Comparison of ENCODE assay signal across 8 cellular contexts in the genomic region with DNA sequence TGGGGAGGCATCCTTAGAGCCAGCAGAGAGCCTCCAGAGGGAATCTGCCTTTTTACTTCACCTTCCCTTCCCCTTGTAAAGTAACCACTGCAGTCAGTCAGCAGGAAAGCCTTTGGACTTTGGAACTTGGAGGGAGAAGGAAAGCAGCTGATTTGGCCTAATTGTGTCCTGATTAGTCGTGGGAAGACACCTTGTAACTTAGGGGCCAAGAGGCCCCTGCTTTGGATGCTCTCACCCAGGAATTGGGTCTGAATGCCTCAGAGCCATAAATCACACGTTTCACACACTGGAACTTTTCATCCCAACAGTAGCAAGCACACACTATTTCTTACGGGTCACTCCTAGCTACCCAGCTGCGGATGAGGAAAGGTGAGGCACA.
DNase-seq lines count a peak whose midpoint lies in the region; ATAC-seq and TF ChIP-seq lines count a peak whose summit lies in the region.

No MANE protein-coding gene starts in this region.

- H3K27ac Mint-ChIP-seq in activated naive CD4-positive, alpha-beta T cell treated with anti-CD3 and anti-CD28 coated beads for 36 hours, result peak overlapping the region; percentile 54

- in situ Hi-C loops in brain microvascular endothelial cell (cut with HindIII; ENCODE audit: low pct_ligation_motif_present, low sequenced_read_pairs), result no loop called here
- in situ Hi-C loops in transverse colon (cut with MboI; ENCODE audit: low pct_ligation_motif_present in 1 of 4, low pct_unique_long_range_greater_than_20kb in 1 of 4, low sequenced_read_pairs in 3 of 4), result loop anchor here (10.0 to 25.0 kb wide), 2 partner anchors 200 to 207 kb away; partner anchors contain the start of gene SLC3A1 (in 3 of the 4)

- no peak for TF ChIP-seq EP300 in transverse colon (IDR thresholded peaks at IDR 0.05; ENCODE audit: low read depth)

- H3K27me3 ChIP-seq in brain microvascular endothelial cell (replicated peaks), result no peaks in the 10 kb centered on the region
- no peaks in the 10 kb centered on the region for H3K27me3 ChIP-seq in mononuclear cell (ENCODE audit: insufficient read depth, low read length)
- H3K27me3 ChIP-seq in transverse colon, result no peaks in the 10 kb centered on the region

- CTCF ChIA-PET in activated naive CD4-positive, alpha-beta T cell treated with anti-CD3 and anti-CD28 coated beads for 36 hours (lab: Charles Lee), result interaction anchor here (0.5 to 1.9 kb wide), 15 partner anchors 33 to 392 kb away, joined by 3 to 10 read pairs (median 5); no protein-coding TSS in a partner anchor

- no peak for TF ChIP-seq POLR2A in transverse colon (IDR thresholded peaks at IDR 0.05)

- peak overlapping the region; percentile 54 for H3K4me3 ChIP-seq in brain microvascular endothelial cell (ENCODE audit: low read depth, low read length)
- peak overlapping the region; percentile 37 for H3K4me3 ChIP-seq in mononuclear cell (ENCODE audit: low read length)
- H3K4me3 ChIP-seq in transverse colon, result peak overlapping the region in 3 of 4 donors; percentile 20 to 44 (median 32)

- H3K36me3 Mint-ChIP-seq in activated naive CD4-positive, alpha-beta T cell treated with anti-CD3 and anti-CD28 coated beads for 36 hours (ENCODE audit: low read depth), result no peaks in the 10 kb centered on the region

- H3K9me3 ChIP-seq in mononuclear cell (ENCODE audit: low read depth, low read length) (no peaks in the 10 kb centered on the region), transverse colon (no peaks in the 10 kb centered on the region)

- WGBS in transverse colon (ENCODE audit: low coverage in 1 of 2), 2 donors, result 52 to 59% methylated on average over 3 to 4 of the region's 4 CpGs

- H3K4me3 Mint-ChIP-seq in activated naive CD4-positive, alpha-beta T cell treated with anti-CD3 and anti-CD28 coated beads for 36 hours, result peak overlapping the region; percentile 66

- H3K4me1 Mint-ChIP-seq in activated naive CD4-positive, alpha-beta T cell treated with anti-CD3 and anti-CD28 coated beads for 36 hours (ENCODE audit: low read depth), result peaks cover 13% of the 10 kb centered on the region

- DNase-seq in activated naive CD4-positive, alpha-beta T cell treated with anti-CD3 and anti-CD28 coated beads for 36 hours, result no peak
- no peak for DNase-seq in activated naive CD4-positive, alpha-beta T cell treated with Interleukin-2 at 50 U/mL for 16 hours
- DNase-seq in brain microvascular endothelial cell, result no peak
- no peak for DNase-seq in transverse colon
- no peak for DNase-seq in central memory CD4-positive, alpha-beta T cell

- H3K27me3 Mint-ChIP-seq in activated naive CD4-positive, alpha-beta T cell treated with anti-CD3 and anti-CD28 coated beads for 36 hours (ENCODE audit: low read depth), result no peaks in the 10 kb centered on the region

- no peaks in the 10 kb centered on the region for H3K9me3 Mint-ChIP-seq in activated naive CD4-positive, alpha-beta T cell treated with anti-CD3 and anti-CD28 coated beads for 36 hours

- no peaks in the 10 kb centered on the region for H3K36me3 ChIP-seq in brain microvascular endothelial cell (replicated peaks)
- H3K36me3 ChIP-seq in transverse colon, result no peaks in the 10 kb centered on the region

- TF ChIP-seq CTCF in brain microvascular endothelial cell (IDR thresholded peaks at IDR 0.05; ENCODE audit: low read depth, low read length, missing control alignments) (no peak), transverse colon (IDR thresholded peaks at IDR 0.05) (no peak)

- H3K27ac ChIP-seq in brain microvascular endothelial cell (no peak overlapping the region), transverse colon (peak overlapping the region; percentile 59 to 76 (median 69))

- ATAC-seq in GM21825 (IDR thresholded peaks at IDR 0.05; ENCODE audit: unreplicated experiment) (no peak), GM18867 (IDR thresholded peaks at IDR 0.05; ENCODE audit: unreplicated experiment) (no peak)

- H3K4me1 ChIP-seq in mononuclear cell (ENCODE audit: insufficient read depth, low read length) (peaks cover 32% of the 10 kb centered on the region), transverse colon (peaks cover 4 to 19% (median 14%) of the 10 kb centered on the region in 4 donors)

- intact Hi-C loops in activated naive CD4-positive, alpha-beta T cell treated with anti-CD3 and anti-CD28 coated beads for 36 hours (cut with micrococcal nuclease), result loop anchor here (1.0 to 2.0 kb wide), 11 partner anchors 33 to 868 kb away; partner anchors contain the start of gene PPM1B
- intact Hi-C loops in transverse colon (cut with DNase I; ENCODE audit: low total_unique reads), result no loop called here
